Comparison of ENCODE assay signal across 8 cellular contexts in genomic region chr9:96777539-96777864, GRCh38. TPM values are rescaled to one million over a fixed set of nuclear protein-coding genes. Genes with fewer than 3 reads are reported as not detected.
DNase-seq lines count a peak whose midpoint lies in the region; ATAC-seq and TF ChIP-seq lines count a peak whose summit lies in the region.

No MANE protein-coding gene starts in this region.

- no peak overlapping the region for H2AFZ ChIP-seq in OCI-LY3 (ENCODE audit: low read depth, low read length)

- no peaks in the 10 kb centered on the region for H4K20me1 ChIP-seq in OCI-LY3 (ENCODE audit: insufficient read depth, low read length)

- peak overlapping the region; percentile 51 for H3K9ac ChIP-seq in OCI-LY3 (ENCODE audit: low read length)

- TF ChIP-seq CTCF in OCI-LY3 (IDR thresholded peaks at IDR 0.05; ENCODE audit: low read depth, low read length) (no peak), epithelial cell of proximal tubule (conservative IDR thresholded peaks at IDR 0.05; ENCODE audit: low read depth, low read length) (no peak), progenitor cell of endocrine pancreas (IDR thresholded peaks at IDR 0.05; ENCODE audit: unreplicated experiment) (no peak)

- no peaks in the 10 kb centered on the region for H3K27me3 ChIP-seq in OCI-LY3 (ENCODE audit: low read depth, low read length)

- H3K79me2 ChIP-seq in OCI-LY3 (ENCODE audit: low read length): peaks cover 11% of the 10 kb centered on the region

- no peak overlapping the region for H3K27ac ChIP-seq in OCI-LY3 (ENCODE audit: low read length)

- no peaks in the 10 kb centered on the region; the same call in 1 of the 2 replicates for H3K9me3 ChIP-seq in OCI-LY3 (ENCODE audit: insufficient read depth, low read length)

- H3K4me2 ChIP-seq in OCI-LY3 (ENCODE audit: low read length): peak overlapping the region; percentile 64

- H3K4me3 ChIP-seq in OCI-LY3 (ENCODE audit: low read length): peak overlapping the region; percentile 81
- H3K4me3 ChIP-seq in epithelial cell of proximal tubule (ENCODE audit: low read depth, low read length): peak overlapping the region; percentile 88

- peak overlapping the region; percentile 90 for H3K4me3 Mint-ChIP-seq in progenitor cell of endocrine pancreas (ENCODE audit: low read depth)

- 0 out of 2 replicates have a peak, but pooled peaks cover 3% of the 10 kb centered on the region for H3K4me1 ChIP-seq in OCI-LY3 (ENCODE audit: low read length)

- H3K27ac Mint-ChIP-seq in progenitor cell of endocrine pancreas: peak overlapping the region; percentile 98

- H3K27me3 Mint-ChIP-seq in progenitor cell of endocrine pancreas: no peaks in the 10 kb centered on the region

- peaks cover 38% of the 10 kb centered on the region for H3K36me3 ChIP-seq in OCI-LY3 (replicated peaks; ENCODE audit: low read depth, low read length)

- ATAC-seq in GM19328 (IDR thresholded peaks at IDR 0.05; ENCODE audit: unreplicated experiment): no peak

- peaks cover 7% of the 10 kb centered on the region for H3K9me3 Mint-ChIP-seq in progenitor cell of endocrine pancreas (ENCODE audit: low read depth)

- peaks cover 19% of the 10 kb centered on the region for H3K36me3 Mint-ChIP-seq in progenitor cell of endocrine pancreas (ENCODE audit: insufficient read depth)

- H3K4me1 Mint-ChIP-seq in progenitor cell of endocrine pancreas (ENCODE audit: low read depth): peaks cover 10% of the 10 kb centered on the region

- DNase-seq in NCI-H82 (lab: John Stamatoyannopoulos, UW) (peak; percentile 48), NCI-H82 treated with DMSO at 0.1 percent for 48 hours (lab: John Stamatoyannopoulos, UW; ENCODE audit: unreplicated experiment) (no peak), epithelial cell of proximal tubule (ENCODE audit: low read depth) (no peak), progenitor cell of endocrine pancreas (ENCODE audit: low spot score, unreplicated experiment) (no peak), NCI-H2029 (lab: John Stamatoyannopoulos, UW) (no peak)
- no peak for DNase-seq in effector CD8-positive, alpha-beta T cell (lab: John Stamatoyannopoulos, UW)

RNA-seq across cellular contexts. Expression of gene ZNF510, which starts 0.4 kb away (rescaled TPM):
- total RNA-seq in epithelial cell of proximal tubule (5.2 and 9.7 TPM in 2 replicates), progenitor cell of endocrine pancreas (17.6 and 18.8 TPM in 2 replicates)
